Comparison of ENCODE assay signal across 19 cellular contexts in the genomic region with DNA sequence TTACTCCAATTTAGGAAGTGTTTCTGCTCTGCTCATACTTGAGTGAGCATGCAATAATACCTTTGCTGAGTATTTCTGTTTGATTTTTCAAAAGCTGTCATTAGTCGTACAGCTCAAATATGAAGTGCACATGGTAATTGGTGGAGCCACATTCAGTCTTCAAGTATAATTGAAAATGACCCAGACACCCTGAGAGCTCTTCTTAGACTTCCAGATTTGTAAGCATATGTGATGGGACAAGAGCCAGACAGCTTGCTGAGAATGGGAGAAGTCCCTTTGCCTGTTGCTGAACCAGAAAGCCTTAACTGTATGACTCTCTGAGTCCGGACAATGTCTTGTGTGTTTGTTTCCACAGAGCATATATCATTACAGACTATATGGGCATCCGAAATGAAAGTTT.
"Had no signal": no experiment of that assay in that cellular context is flagged by ENCODE, and none has a peak within 500 bp of the region (broad histone marks: within the 10 kb centered on the region; RNA-seq: fewer than 3 reads in every experiment).

No MANE protein-coding gene starts in this region.

- DNase-seq: activated CD4-positive, alpha-beta T cell treated with anti-CD3 and anti-CD28 coated beads for 48 hours; activated CD4-positive, alpha-beta T cell treated with anti-CD3 and anti-CD28 coated beads, Interleukin-2, amount 50 U/mL, for 4 hours; activated CD4-positive, CD25-positive, alpha-beta regulatory T cell treated with anti-CD3 and anti-CD28 coated beads, Interleukin-2, amount 50 U/mL, for 72 hours; activated CD8-positive, alpha-beta memory T cell treated with anti-CD3 and anti-CD28 coated beads, Interleukin-2, amount 10 ng/mL, durations not matched to agents 7 days and 5 days; activated effector memory CD4-positive, alpha-beta T cell treated with Interleukin-2 at 50 U/mL for 16 hours; activated naive CD4-positive, alpha-beta T cell; activated T-cell treated with anti-CD3 and anti-CD28 coated beads, Interleukin-2, amount 50 U/mL, for 24 hours; aorta; MG63; MV-4-11; NCI-H1694; NCI-H2029; NCI-H2107; NCI-H510A; NCI-H748 treated with DMSO at 0.1 percent for 48 hours; SIG-M5; T-helper 17 cell; T-helper 9 cell had no signal

- ATAC-seq: activated CD8-positive, alpha-beta memory T cell treated with anti-CD3 and anti-CD28 coated beads, Interleukin-2, amount 10 ng/mL, durations not matched to agents 7 days and 5 days; T-helper 17 cell; WTC11 had no signal
